19 cellular contexts compared by ENCODE assay signal in genomic region chr22:49756656-49757055, GRCh38.
"Had no signal": no experiment of that assay in that cellular context is flagged by ENCODE, and none has a peak within 500 bp of the region (broad histone marks: within the 10 kb centered on the region; RNA-seq: fewer than 3 reads in every experiment).

No MANE protein-coding gene starts in this region.

- ATAC-seq: activated CD4-positive, CD25-positive, alpha-beta regulatory T cell treated with anti-CD3 and anti-CD28 coated beads, Interleukin-2, amount 50 U/mL, for 24 hours; activated T-cell treated with anti-CD3 and anti-CD28 coated beads, Interleukin-2, amount 50 U/mL, for 72 hours; foreskin keratinocyte; naive thymus-derived CD4-positive, alpha-beta T cell; stimulated activated naive B cell treated with anti-CD40 and anti-IgM and Interleukin-4, amounts not matched to agents 10 μg/mL and 1 μg/mL and 100 μg/mL, for 72 hours had no signal

- H3K36me3 Mint-ChIP-seq: activated CD4-positive, alpha-beta memory T cell treated with anti-CD3 and anti-CD28 coated beads for 36 hours; activated naive CD8-positive, alpha-beta T cell treated with anti-CD3 and anti-CD28 coated beads for 36 hours; stimulated activated naive B cell treated with anti-CD40 and anti-IgM and Interleukin-4, amounts not matched to agents 10 μg/mL and 1 μg/mL and 100 μg/mL, for 72 hours had no signal

- H3K27me3 ChIP-seq: foreskin keratinocyte, tibial nerve had no signal

- H3K4me1 ChIP-seq: tibial nerve had no signal

- H3K27me3 Mint-ChIP-seq: activated naive CD8-positive, alpha-beta T cell treated with anti-CD3 and anti-CD28 coated beads for 36 hours had no signal

- H3K4me3 ChIP-seq: skin epidermis, tibial nerve had no signal

- H3K9me3 Mint-ChIP-seq: activated CD4-positive, alpha-beta memory T cell treated with anti-CD3 and anti-CD28 coated beads for 36 hours; activated naive CD8-positive, alpha-beta T cell treated with anti-CD3 and anti-CD28 coated beads for 36 hours; activated T-cell treated with anti-CD3 and anti-CD28 coated beads, Interleukin-2, amount 50 U/mL, for 72 hours; dendritic cell treated with granulocyte-macrophage colony-stimulating factor and Interleukin-4, amounts not matched to agents 40 ng/mL and 50 ng/mL, for 4 days; stimulated activated naive B cell treated with anti-CD40 and anti-IgM and Interleukin-4, amounts not matched to agents 10 μg/mL and 1 μg/mL and 100 μg/mL, for 72 hours had no signal

- H3K27ac Mint-ChIP-seq: activated CD4-positive, alpha-beta memory T cell treated with anti-CD3 and anti-CD28 coated beads for 36 hours; activated naive CD8-positive, alpha-beta T cell treated with anti-CD3 and anti-CD28 coated beads for 36 hours; activated T-cell treated with anti-CD3 and anti-CD28 coated beads, Interleukin-2, amount 50 U/mL, for 72 hours; dendritic cell treated with granulocyte-macrophage colony-stimulating factor and Interleukin-4, amounts not matched to agents 40 ng/mL and 50 ng/mL, for 4 days; naive thymus-derived CD4-positive, alpha-beta T cell had no signal

- H3K4me3 Mint-ChIP-seq: activated CD4-positive, alpha-beta memory T cell treated with anti-CD3 and anti-CD28 coated beads for 36 hours; activated naive CD8-positive, alpha-beta T cell treated with anti-CD3 and anti-CD28 coated beads for 36 hours; activated T-cell treated with anti-CD3 and anti-CD28 coated beads, Interleukin-2, amount 50 U/mL, for 72 hours; dendritic cell treated with granulocyte-macrophage colony-stimulating factor and Interleukin-4, amounts not matched to agents 40 ng/mL and 50 ng/mL, for 4 days; naive thymus-derived CD4-positive, alpha-beta T cell; stimulated activated naive B cell treated with anti-CD40 and anti-IgM and Interleukin-4, amounts not matched to agents 10 μg/mL and 1 μg/mL and 100 μg/mL, for 72 hours had no signal

- H3K36me3 ChIP-seq: tibial nerve had no signal

- H3K27ac ChIP-seq: foreskin keratinocyte, skin epidermis, tibial nerve had no signal

- DNase-seq: activated CD4-positive, alpha-beta memory T cell treated with anti-CD3 and anti-CD28 coated beads for 36 hours; activated naive CD8-positive, alpha-beta T cell treated with anti-CD3 and anti-CD28 coated beads for 36 hours; activated T-cell treated with anti-CD3 and anti-CD28 coated beads, Interleukin-2, amount 50 U/mL, for 72 hours; effector memory CD4-positive, alpha-beta T cell; foreskin keratinocyte; glutamatergic neuron; hypothalamus; mammary epithelial cell; retina; stimulated activated CD4-positive, alpha-beta T cell treated with anti-CD3 and anti-CD28 coated beads, Interleukin-15, amount 100 ng/mL, for 24 hours; stimulated activated CD4-positive, alpha-beta T cell treated with anti-CD3 and anti-CD28 coated beads, Interleukin-4, amount 100 ng/mL, for 1 hour; stimulated activated naive B cell treated with anti-CD40 and anti-IgM and Interleukin-4, amounts not matched to agents 10 μg/mL and 1 μg/mL and 100 μg/mL, for 72 hours; substantia nigra; T-helper 9 cell had no signal
